In the genomic region with DNA sequence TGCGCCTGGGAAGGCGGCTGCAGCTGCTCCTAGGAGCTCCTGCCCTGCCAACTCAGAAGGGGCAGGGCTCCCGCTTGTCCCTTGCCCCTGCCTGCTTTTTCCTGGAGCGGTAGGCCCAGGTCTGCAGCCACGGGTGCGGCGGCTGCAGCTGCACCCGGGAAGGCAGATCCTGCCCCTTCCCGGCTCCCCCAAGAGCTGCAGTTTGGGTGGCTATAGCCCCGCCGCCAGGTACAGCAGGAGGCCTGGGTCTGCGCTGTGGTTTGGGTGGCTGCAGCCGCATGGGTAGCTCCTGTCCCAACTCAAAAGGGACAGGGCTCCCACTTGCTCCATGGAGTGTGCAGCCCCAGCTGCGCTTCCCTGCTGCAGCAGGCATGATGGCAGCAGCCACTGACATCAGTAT, we compare ENCODE assay signal across 34 cellular contexts.
"Had no signal": no experiment of that assay in that cellular context is flagged by ENCODE, and none has a peak within 500 bp of the region (broad histone marks: within the 10 kb centered on the region; RNA-seq: fewer than 3 reads in every experiment).

No MANE protein-coding gene starts in this region.

- H3K27me3 ChIP-seq: MG63 had no signal

- H3K9me3 ChIP-seq: MG63 had no signal

- DNase-seq: Karpas-422, Kasumi-1, MG63, MM.1S, MV-4-11, NCI-H1048, NCI-H1092, NCI-H1092 treated with DMSO at 0.1 percent for 48 hours, NCI-H1105, NCI-H1105 treated with DMSO at 0.1 percent for 48 hours, NCI-H1417, NCI-H1417 treated with DMSO at 0.1 percent for 48 hours, NCI-H1436, NCI-H1436 treated with DMSO at 0.1 percent for 48 hours, NCI-H146, NCI-H1694, NCI-H1694 treated with DMSO at 0.1 percent for 48 hours, NCI-H187, NCI-H187 treated with DMSO at 0.1 percent for 48 hours, NCI-H1930, NCI-H2029, NCI-H2029 treated with DMSO at 0.1 percent for 48 hours, NCI-H2081, NCI-H2081 treated with DMSO at 0.1 percent for 48 hours, NCI-H2107, NCI-H2171, NCI-H2171 treated with DMSO at 0.1 percent for 48 hours, NCI-H2227 treated with DMSO at 0.1 percent for 48 hours, NCI-H226, NCI-H345, NCI-H446, NCI-H446 treated with DMSO at 0.1 percent for 48 hours, NCI-H510A, NCI-H510A treated with DMSO at 0.1 percent for 48 hours had no signal

- H3K4me3 ChIP-seq: MG63 had no signal

- H3K36me3 ChIP-seq: MG63 had no signal
